ENCODE assay signal across 9 cellular contexts in the genomic region with DNA sequence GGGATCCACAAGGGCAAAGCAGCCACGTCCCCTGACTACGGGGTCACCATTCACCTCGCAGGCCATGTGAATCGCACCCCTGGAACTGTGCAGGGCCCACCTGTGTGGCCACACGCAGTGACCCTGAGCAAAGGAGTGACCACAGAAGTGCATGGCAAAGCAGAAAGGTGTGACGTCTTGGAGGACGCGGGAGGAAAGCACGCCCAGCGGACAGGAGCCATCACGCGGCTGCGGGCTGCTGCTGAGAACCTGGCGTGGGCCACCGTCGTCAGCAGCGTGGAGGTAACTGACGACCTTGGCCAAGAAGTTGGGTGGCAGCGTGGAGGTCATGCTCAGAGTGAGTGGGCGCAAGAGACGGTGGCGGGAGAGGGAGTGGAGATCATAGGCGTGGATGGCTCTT.
"Had no signal": no experiment of that assay in that cellular context is flagged by ENCODE, and none has a peak within 500 bp of the region (broad histone marks: within the 10 kb centered on the region; RNA-seq: fewer than 3 reads in every experiment).

No MANE protein-coding gene starts in this region.

- FAIRE-seq: H54, HTR-8/SVneo had no signal

- H3K9me3 ChIP-seq: HAP-1 had no signal

- H2AFZ ChIP-seq: GM23248 had no signal

- H3K27ac ChIP-seq: GM23248 had no signal

- H3K4me3 ChIP-seq: GM23248, HAP-1 had no signal

- DNase-seq: GM23248, GOT3, HFFc6, IMR-90, KBM-7 had no signal

- H3K4me3 Mint-ChIP-seq: HFFc6 had no signal

- H3K27ac Mint-ChIP-seq: HFFc6 had no signal

- ATAC-seq: HCT116 had no signal

- H3K36me3 ChIP-seq: HAP-1 had no signal

- H3K9ac ChIP-seq: GM23248 had no signal

- H3K4me1 ChIP-seq: HAP-1 had no signal
